In genomic region chr2:61763605-61764034, GRCh38 we compare ENCODE assay signal across 1 cellular context.
A peak's percentile ranks its signal among the peaks of the same experiment; 100 is the strongest.
TF ChIP-seq lines count a peak whose summit lies in the region.

No MANE protein-coding gene starts in this region.

TF ChIP-seq in HepG2, 621 proteins besides CTCF, POLR2A, EP300 and RAD21 (continued from another document and continues in another):
- TF ChIP-seq SKIL (CRISPR knock-in tag; IDR thresholded peaks at IDR 0.05; ENCODE audit: borderline replicate concordance) (no peak), ZNF703 (CRISPR knock-in tag; IDR thresholded peaks at IDR 0.05; ENCODE audit: borderline replicate concordance) (no peak; the same call in 1 of the 2 replicates), GRHL1 (CRISPR knock-in tag; conservative IDR thresholded peaks at IDR 0.05) (no peak), ZBTB7B (CRISPR knock-in tag; IDR thresholded peaks at IDR 0.05) (peak; percentile 50; the same call in 1 of the 2 replicates), ZNF580 (CRISPR knock-in tag; IDR thresholded peaks at IDR 0.05; ENCODE audit: borderline replicate concordance, low read depth) (no peak), SNRNP70 (IDR thresholded peaks at IDR 0.05; ENCODE audit: low read depth, low read length) (no peak), KAT2B (IDR thresholded peaks at IDR 0.05; ENCODE audit: borderline replicate concordance, low read depth, low read length) (no peak), ZNF550 (CRISPR knock-in tag; IDR thresholded peaks at IDR 0.05; ENCODE audit: borderline replicate concordance) (no peak), ARNTL (CRISPR knock-in tag; IDR thresholded peaks at IDR 0.05) (no peak), REST (IDR thresholded peaks at IDR 0.05; ENCODE audit: borderline replicate concordance in 1 of 2, low read depth in 1 of 2, low read length in 2 of 2) (no peak), SRSF1 (optimal IDR thresholded peaks at IDR 0.05; ENCODE audit: low read depth, low read length) (no peak), ZNF567 (CRISPR knock-in tag; IDR thresholded peaks at IDR 0.05; ENCODE audit: borderline replicate concordance) (no peak), ZNF296 (CRISPR knock-in tag; conservative IDR thresholded peaks at IDR 0.05) (no peak), ZNF317 (CRISPR knock-in tag; IDR thresholded peaks at IDR 0.05) (no peak), CSRNP2 (CRISPR knock-in tag; conservative IDR thresholded peaks at IDR 0.05; ENCODE audit: low read depth) (no peak), SAP130 (CRISPR knock-in tag; IDR thresholded peaks at IDR 0.05; ENCODE audit: low read depth) (no peak), ZNF576 (CRISPR knock-in tag; IDR thresholded peaks at IDR 0.05) (no peak), RBM22 (optimal IDR thresholded peaks at IDR 0.05; ENCODE audit: low read length) (no peak), SMYD3 (CRISPR knock-in tag; IDR thresholded peaks at IDR 0.05) (no peak), RFXAP (CRISPR knock-in tag; IDR thresholded peaks at IDR 0.05; ENCODE audit: borderline replicate concordance) (no peak), ZBTB46 (CRISPR knock-in tag; IDR thresholded peaks at IDR 0.05; ENCODE audit: borderline replicate concordance) (no peak), ZNF225 (CRISPR knock-in tag; IDR thresholded peaks at IDR 0.05) (no peak; the same call in 1 of the 2 replicates), ZNF142 (CRISPR knock-in tag; IDR thresholded peaks at IDR 0.05) (no peak), POLR2AphosphoS5 (IDR thresholded peaks at IDR 0.05; ENCODE audit: low read depth, low read length) (no peak), ZNF335 (CRISPR knock-in tag; IDR thresholded peaks at IDR 0.05) (no peak), MAX (IDR thresholded peaks at IDR 0.05) (peak; percentile 57; the same call in 1 of the 2 replicates), REPIN1 (CRISPR knock-in tag; IDR thresholded peaks at IDR 0.05; ENCODE audit: borderline replicate concordance, low read depth) (peak; percentile 13; the same call in 1 of the 2 replicates), THAP7 (CRISPR knock-in tag; IDR thresholded peaks at IDR 0.05) (no peak), ZNF160 (CRISPR knock-in tag; IDR thresholded peaks at IDR 0.05) (no peak), ZNF17 (CRISPR knock-in tag; IDR thresholded peaks at IDR 0.05) (no peak), FOSL2 (CRISPR knock-in tag; IDR thresholded peaks at IDR 0.05) (0 out of 2 replicates have a peak, but pooled peaks have one; percentile 5), STAT5B (CRISPR knock-in tag; IDR thresholded peaks at IDR 0.05) (no peak), ERF (CRISPR knock-in tag; IDR thresholded peaks at IDR 0.05) (0 out of 2 replicates have a peak, but pooled peaks have one; percentile 5), BCLAF1 (IDR thresholded peaks at IDR 0.05) (no peak)
